Comparison of ENCODE assay signal across 1 cellular context in genomic region chr9:2802494-2802921, GRCh38.
TF ChIP-seq lines count a peak whose summit lies in the region.

No MANE protein-coding gene starts in this region.

TF ChIP-seq in GM23338, 12 proteins besides CTCF, POLR2A, EP300 and RAD21 (continued from another document):
- no peak for TF ChIP-seq REST (IDR thresholded peaks at IDR 0.05; ENCODE audit: unreplicated experiment)
TF ChIP-seq in GM23338: peak in this region for 0.
